ENCODE assay signal across 22 cellular contexts in genomic region chr3:155603302-155603701, GRCh38.
"Had no signal": no experiment of that assay in that cellular context is flagged by ENCODE, and none has a peak within 500 bp of the region (broad histone marks: within the 10 kb centered on the region; RNA-seq: fewer than 3 reads in every experiment).

No MANE protein-coding gene starts in this region.

- DNase-seq: activated CD4-positive, alpha-beta memory T cell treated with anti-CD3 and anti-CD28 coated beads, Interleukin-2, amount 10 ng/mL, durations not matched to agents 7 days and 5 days; activated CD4-positive, alpha-beta T cell treated with anti-CD3 and anti-CD28 coated beads, Interleukin-2, amount 10 ng/mL, durations not matched to agents 7 days and 5 days; activated CD8-positive, alpha-beta memory T cell treated with anti-CD3 and anti-CD28 coated beads for 24 hours; activated CD8-positive, alpha-beta memory T cell treated with anti-CD3 and anti-CD28 coated beads, Interleukin-2, amount 10 ng/mL, durations not matched to agents 7 days and 5 days; activated CD8-positive, alpha-beta memory T cell treated with anti-CD3 and anti-CD28 coated beads, Interleukin-2, amount 50 U/mL, for 48 hours; activated effector memory CD4-positive, alpha-beta T cell treated with Interleukin-2 at 50 U/mL for 16 hours; activated naive CD4-positive, alpha-beta T cell treated with anti-CD3 and anti-CD28 coated beads, Interleukin-2, amount 10 ng/mL, durations not matched to agents 7 days and 5 days; activated naive CD8-positive, alpha-beta T cell treated with anti-CD3 and anti-CD28 coated beads, Interleukin-2, amount 50 U/mL, for 24 hours; activated T-cell treated with anti-CD3 and anti-CD28 coated beads, Interleukin-2, amount 50 U/mL, for 48 hours; anterior cingulate cortex; central memory CD4-positive, alpha-beta T cell; NCI-H1092 treated with DMSO at 0.1 percent for 48 hours; NCI-H1417; NCI-H146; NCI-H1930; NCI-H2081 treated with DMSO at 0.1 percent for 48 hours; NCI-H345; NCI-H524 treated with DMSO at 0.1 percent for 48 hours; OCI-M1; Right ventricle myocardium superior had no signal

- H3K4me2 ChIP-seq: KMS-11 had no signal

- H3K4me3 ChIP-seq: SK-N-MC had no signal

- H3K9ac ChIP-seq: KMS-11 had no signal
